ENCODE assay signal across 8 cellular contexts in the genomic region with DNA sequence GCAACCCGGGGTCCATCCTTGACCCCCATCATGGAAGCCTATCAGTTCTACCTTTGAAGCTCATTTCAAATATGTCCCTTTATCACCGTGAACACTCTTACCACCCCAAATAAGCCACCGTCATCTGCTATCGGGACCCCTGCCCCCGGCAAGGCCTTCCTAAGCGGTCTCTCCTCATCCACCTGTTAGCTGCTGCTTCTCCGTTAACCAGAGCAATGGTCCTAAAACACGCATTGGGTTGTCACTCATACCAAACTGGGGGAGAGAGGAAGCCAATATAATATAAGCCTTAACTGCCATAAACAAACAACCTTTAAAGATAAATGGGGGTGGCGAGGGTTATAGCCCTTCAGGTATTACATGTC. TPM values are rescaled to one million over a fixed set of nuclear protein-coding genes. Genes with fewer than 3 reads are reported as not detected.
DNase-seq lines count a peak whose midpoint lies in the region; TF ChIP-seq lines count a peak whose summit lies in the region.

No MANE protein-coding gene starts in this region.

- peak overlapping the region; percentile 93 for H2AFZ ChIP-seq in neural cell (ENCODE audit: low read depth, low read length)

- no peaks in the 10 kb centered on the region for H3K9me2 ChIP-seq in neural cell (ENCODE audit: insufficient read depth, low read length)

- H3K79me2 ChIP-seq in neural cell (replicated peaks; ENCODE audit: insufficient read depth, low read length) = peaks cover 19% of the 10 kb centered on the region

- H3K4me1 ChIP-seq in BLaER1 (peaks cover 35% of the 10 kb centered on the region), ectodermal cell (ENCODE audit: control insufficient read depth, insufficient read depth, low read length) (peaks cover 4% of the 10 kb centered on the region)

- H3K9me3 ChIP-seq in BLaER1 (no peaks in the 10 kb centered on the region), ectodermal cell (ENCODE audit: control insufficient read depth, low read length) (no peaks in the 10 kb centered on the region), neural cell (ENCODE audit: low read length) (no peaks in the 10 kb centered on the region)

- WGBS in ectodermal cell, 2 experiments = 9 to 19% methylated on average over 8 to 9 of the region's 9 CpGs

- H4K20me1 ChIP-seq in BLaER1 (peaks cover 38% of the 10 kb centered on the region; the same call in 1 of the 2 replicates), neural cell (ENCODE audit: insufficient read depth) (no peaks in the 10 kb centered on the region)

- DNase-seq in Jurkat, Clone E6-1 (ENCODE audit: low read depth, low spot score) = no peak
- DNase-seq in NCI-H2196 treated with DMSO at 0.1 percent for 48 hours (lab: John Stamatoyannopoulos, UW; ENCODE audit: unreplicated experiment) (no peak), D341Med (ENCODE audit: low spot score) (no peak), NCI-H524 treated with DMSO at 0.1 percent for 48 hours (lab: John Stamatoyannopoulos, UW) (no peak)
- no peak for DNase-seq in activated effector memory CD4-positive, alpha-beta T cell treated with Interleukin-2 at 50 U/mL for 16 hours

- H3F3A ChIP-seq in neural cell (ENCODE audit: insufficient read depth, low read length, poor library complexity, severe bottlenecking) = no peaks in the 10 kb centered on the region

- no peaks in the 10 kb centered on the region for H3K27me3 ChIP-seq in BLaER1
- no peaks in the 10 kb centered on the region for H3K27me3 ChIP-seq in ectodermal cell (ENCODE audit: control insufficient read depth, insufficient read depth, low read length, poor library complexity, severe bottlenecking)
- no peaks in the 10 kb centered on the region for H3K27me3 ChIP-seq in neural cell (ENCODE audit: insufficient read depth, low read depth, low read length)

- H3K4me3 ChIP-seq in BLaER1 = peak overlapping the region; percentile 90
- H3K4me3 ChIP-seq in Jurkat, Clone E6-1 (ENCODE audit: low read length) = peak overlapping the region; percentile 99
- peak overlapping the region; percentile 93 for H3K4me3 ChIP-seq in ectodermal cell (ENCODE audit: insufficient read depth, low read depth, low read length)
- peak overlapping the region; percentile 84 for H3K4me3 ChIP-seq in neural cell (ENCODE audit: low read length)

- peak overlapping the region; percentile 95 for H3K9ac ChIP-seq in BLaER1
- peak overlapping the region; percentile 86 for H3K9ac ChIP-seq in neural cell (ENCODE audit: low read length)

- TF ChIP-seq RAD21 in neural cell (conservative IDR thresholded peaks at IDR 0.05) = no peak

- peaks cover 18% of the 10 kb centered on the region for H3K36me3 ChIP-seq in BLaER1
- H3K36me3 ChIP-seq in ectodermal cell (ENCODE audit: control insufficient read depth, insufficient read depth, low read length) = peaks cover 6% of the 10 kb centered on the region
- no peaks in the 10 kb centered on the region for H3K36me3 ChIP-seq in neural cell (ENCODE audit: insufficient read depth, low read length)

- H3K27ac ChIP-seq in BLaER1 (peak overlapping the region; percentile 91), ectodermal cell (ENCODE audit: insufficient read depth, low read depth, low read length, poor library complexity, severe bottlenecking) (no peak overlapping the region), neural cell (ENCODE audit: low read length) (no peak overlapping the region)

- H3K4me2 ChIP-seq in BLaER1 = peak overlapping the region; percentile 95
- peak overlapping the region; percentile 99 for H3K4me2 ChIP-seq in neural cell (ENCODE audit: low read length)

- no peak for TF ChIP-seq EP300 in neural cell (conservative IDR thresholded peaks at IDR 0.05; ENCODE audit: poor library complexity, severe bottlenecking)

- TF ChIP-seq CTCF in neural cell (IDR thresholded peaks at IDR 0.05; ENCODE audit: poor library complexity, severe bottlenecking) = no peak

TF ChIP-seq in neural cell, 6 proteins besides CTCF, POLR2A, EP300 and RAD21:
- no peak for TF ChIP-seq EZH2 (IDR thresholded peaks at IDR 0.05; ENCODE audit: borderline replicate concordance, insufficient read depth, low read length, poor library complexity, severe bottlenecking)
- TF ChIP-seq MXI1 (conservative IDR thresholded peaks at IDR 0.05; ENCODE audit: poor library complexity, severe bottlenecking) = no peak
- TF ChIP-seq TAF1 (IDR thresholded peaks at IDR 0.05; ENCODE audit: low read depth) = no peak
- TF ChIP-seq POLR2AphosphoS5 (IDR thresholded peaks at IDR 0.05) = no peak
- TF ChIP-seq, protein P1, sequence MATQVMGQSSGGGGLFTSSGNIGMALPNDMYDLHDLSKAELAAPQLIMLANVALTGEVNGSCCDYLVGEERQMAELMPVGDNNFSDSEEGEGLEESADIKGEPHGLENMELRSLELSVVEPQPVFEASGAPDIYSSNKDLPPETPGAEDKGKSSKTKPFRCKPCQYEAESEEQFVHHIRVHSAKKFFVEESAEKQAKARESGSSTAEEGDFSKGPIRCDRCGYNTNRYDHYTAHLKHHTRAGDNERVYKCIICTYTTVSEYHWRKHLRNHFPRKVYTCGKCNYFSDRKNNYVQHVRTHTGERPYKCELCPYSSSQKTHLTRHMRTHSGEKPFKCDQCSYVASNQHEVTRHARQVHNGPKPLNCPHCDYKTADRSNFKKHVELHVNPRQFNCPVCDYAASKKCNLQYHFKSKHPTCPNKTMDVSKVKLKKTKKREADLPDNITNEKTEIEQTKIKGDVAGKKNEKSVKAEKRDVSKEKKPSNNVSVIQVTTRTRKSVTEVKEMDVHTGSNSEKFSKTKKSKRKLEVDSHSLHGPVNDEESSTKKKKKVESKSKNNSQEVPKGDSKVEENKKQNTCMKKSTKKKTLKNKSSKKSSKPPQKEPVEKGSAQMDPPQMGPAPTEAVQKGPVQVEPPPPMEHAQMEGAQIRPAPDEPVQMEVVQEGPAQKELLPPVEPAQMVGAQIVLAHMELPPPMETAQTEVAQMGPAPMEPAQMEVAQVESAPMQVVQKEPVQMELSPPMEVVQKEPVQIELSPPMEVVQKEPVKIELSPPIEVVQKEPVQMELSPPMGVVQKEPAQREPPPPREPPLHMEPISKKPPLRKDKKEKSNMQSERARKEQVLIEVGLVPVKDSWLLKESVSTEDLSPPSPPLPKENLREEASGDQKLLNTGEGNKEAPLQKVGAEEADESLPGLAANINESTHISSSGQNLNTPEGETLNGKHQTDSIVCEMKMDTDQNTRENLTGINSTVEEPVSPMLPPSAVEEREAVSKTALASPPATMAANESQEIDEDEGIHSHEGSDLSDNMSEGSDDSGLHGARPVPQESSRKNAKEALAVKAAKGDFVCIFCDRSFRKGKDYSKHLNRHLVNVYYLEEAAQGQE (IDR thresholded peaks at IDR 0.05; ENCODE audit: borderline replicate concordance) = no peak
- TF ChIP-seq SMC3 (conservative IDR thresholded peaks at IDR 0.05; ENCODE audit: poor library complexity) = no peak

RNA-seq across cellular contexts. Expression of a gene that starts 0.7 kb away (rescaled TPM):
- 59.1 TPM for polyA plus RNA-seq in Jurkat, Clone E6-1 (2012; ENCODE audit: insufficient read depth, insufficient read length)
- 53.5 TPM for polyA plus RNA-seq in ectodermal cell (2013, experiment 1 of 4)
- 60.8 TPM for polyA plus RNA-seq in ectodermal cell (2013, experiment 2 of 4)
- 47.2 TPM for polyA plus RNA-seq in ectodermal cell (2013, experiment 3 of 4)
- 51.6 TPM for polyA plus RNA-seq in ectodermal cell (2013, experiment 4 of 4)
- 61.7 and 94.3 TPM in 2 replicates for polyA plus RNA-seq in neural cell
- polyA minus RNA-seq in neural cell = 86.4 and 98.7 TPM in 2 replicates

RNA-seq across cellular contexts. Expression of a gene that starts 12.5 kb away (rescaled TPM):
- polyA plus RNA-seq in Jurkat, Clone E6-1 (2012; ENCODE audit: insufficient read depth, insufficient read length) = 0.44 TPM
- 4.3 TPM for polyA plus RNA-seq in ectodermal cell (2013, experiment 1 of 4)
- 4.6 TPM for polyA plus RNA-seq in ectodermal cell (2013, experiment 2 of 4)
- polyA plus RNA-seq in ectodermal cell (2013, experiment 3 of 4) = 4.1 TPM
- polyA plus RNA-seq in ectodermal cell (2013, experiment 4 of 4) = 5.4 TPM
- polyA plus RNA-seq in neural cell = 7.4 and 8.2 TPM in 2 replicates
- 11.0 and 18.4 TPM in 2 replicates for polyA minus RNA-seq in neural cell
